ENCODE assay signal across 24 cellular contexts in the genomic region with DNA sequence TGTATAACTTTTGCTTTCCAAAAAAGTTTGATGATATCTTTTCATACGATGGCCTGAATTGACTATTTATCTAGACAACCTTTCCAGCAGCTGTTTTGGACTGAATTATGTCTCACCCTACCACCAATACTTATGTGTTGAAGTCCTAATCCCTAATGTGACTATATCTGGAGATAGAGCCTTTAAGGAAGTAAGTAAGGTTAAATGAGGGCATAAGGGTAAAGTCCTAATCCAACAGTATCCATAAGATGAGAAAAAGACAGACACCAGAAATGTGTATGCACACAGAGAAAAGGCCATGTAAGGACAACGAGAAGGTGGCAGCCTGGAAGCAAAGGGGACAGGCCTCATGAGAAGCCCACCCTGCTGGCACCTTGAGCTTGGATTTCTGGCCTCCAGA.
DNase-seq lines count a peak whose midpoint lies in the region; ATAC-seq, FAIRE-seq and TF ChIP-seq lines count a peak whose summit lies in the region.
"Had no signal": no experiment of that assay in that cellular context is flagged by ENCODE, and none has a peak within 500 bp of the region (broad histone marks: within the 10 kb centered on the region; RNA-seq: fewer than 3 reads in every experiment).

No MANE protein-coding gene starts in this region.

- 86% methylated on average over 1 of the region's 2 CpGs; no CpG with 5 or more reads in 1 of the 2 experiments for WGBS in IMR-90 (ENCODE audit: extremely low coverage in 2 of 2, insufficient read length in 1 of 2), 2 experiments
- 19 to 51% (median 31%) methylated on average over 2 of the region's 2 CpGs for WGBS in small intestine, 3 donors
- 4% methylated on average over 2 of the region's 2 CpGs for WGBS in SK-N-SH (ENCODE audit: low lambda C conversion rate)

- H2AK9ac ChIP-seq in IMR-90 (replicated peaks; ENCODE audit: low read depth, low read length, poor library complexity): no peak overlapping the region

- in situ Hi-C loops in IMR-90 (cut with MboI; ENCODE audit: low sequenced_read_pairs): no loop called here

- BruUV-seq in IMR-90 (replicated peaks; lab: Mats Ljungman, UMichigan): no TSS peak

- TF ChIP-seq EP300 in SK-N-SH (IDR thresholded peaks at IDR 0.05; ENCODE audit: borderline replicate concordance in 1 of 2, low read depth in 1 of 2, low read length in 1 of 2): no peak

- no peak for TF ChIP-seq RAD21 in IMR-90 (IDR thresholded peaks at IDR 0.05; ENCODE audit: low read length)
- TF ChIP-seq RAD21 in SK-N-SH (IDR thresholded peaks at IDR 0.05; ENCODE audit: low read length): no peak

- H3K9me2 ChIP-seq in SK-N-SH: no peaks in the 10 kb centered on the region

- no peak overlapping the region for H2BK5ac ChIP-seq in IMR-90 (ENCODE audit: low read depth, low read length, poor library complexity, severe bottlenecking)

- H3F3A ChIP-seq in SK-N-SH (replicated peaks; ENCODE audit: insufficient read depth): no peaks in the 10 kb centered on the region

- H4K91ac ChIP-seq in IMR-90 (ENCODE audit: insufficient read depth, low read depth, low read length): no peak overlapping the region

- no peak for TF ChIP-seq CTCF in IMR-90 (conservative IDR thresholded peaks at IDR 0.05; ENCODE audit: low read depth, low read length)
- no peak for TF ChIP-seq CTCF in mucosa of descending colon (IDR thresholded peaks at IDR 0.05)
- TF ChIP-seq CTCF in SK-N-SH (IDR thresholded peaks at IDR 0.05): no peak

- no peaks in the 10 kb centered on the region for H3K9me1 ChIP-seq in IMR-90 (ENCODE audit: insufficient read depth, low read length)

- no peak overlapping the region; the same call in 1 of the 2 replicates for H3K4ac ChIP-seq in IMR-90 (ENCODE audit: low read depth, low read length)

- no peaks in the 10 kb centered on the region for H3K79me2 ChIP-seq in SK-N-SH (ENCODE audit: insufficient read depth)

- H3K18ac ChIP-seq in IMR-90 (ENCODE audit: low read depth, low read length): no peak overlapping the region

- no peak overlapping the region for H3K4me2 ChIP-seq in IMR-90 (ENCODE audit: low read depth, low read length)
- no peak overlapping the region for H3K4me2 ChIP-seq in SK-N-SH
- H3K4me2 ChIP-seq: A549, BLaER1 had no signal

- H3K27ac ChIP-seq in IMR-90 (ENCODE audit: insufficient read depth, low read length): no peak overlapping the region
- no peak overlapping the region for H3K27ac ChIP-seq in small intestine (ENCODE audit: low read depth in 1 of 2, low read length in 1 of 2)
- H3K27ac ChIP-seq in SK-N-SH (ENCODE audit: low read depth in 2 of 2, low read length in 1 of 2): no peak overlapping the region
- H3K27ac ChIP-seq: 22Rv1, A549, BLaER1 had no signal

- H2BK20ac ChIP-seq in IMR-90 (ENCODE audit: low read depth, low read length): peak overlapping the region; percentile 49; the same call in 1 of the 2 replicates

- no peak overlapping the region for H2AK5ac ChIP-seq in IMR-90 (ENCODE audit: low read depth, low read length)

- CTCF ChIA-PET in IMR-90 (lab: Yijun Ruan, JAX) (no interaction called here), SK-N-SH (lab: Yijun Ruan, JAX) (interaction anchor here (1.3 kb wide), 1 partner anchor 9 kb away, joined by 3 read pairs; no protein-coding TSS in a partner anchor)

- dilution Hi-C loops in IMR-90 (cut with HindIII; ENCODE audit: low sequenced_read_pairs, unreplicated experiment): no loop called here

- H3K27me3 ChIP-seq in IMR-90 (ENCODE audit: control insufficient read depth, insufficient read depth, low read length): no peaks in the 10 kb centered on the region
- no peaks in the 10 kb centered on the region for H3K27me3 ChIP-seq in small intestine (ENCODE audit: control insufficient read depth in 2 of 2, insufficient read depth in 2 of 2, low read length in 2 of 2)
- H3K27me3 ChIP-seq in SK-N-SH (ENCODE audit: insufficient read depth): no peaks in the 10 kb centered on the region
- H3K27me3 ChIP-seq: BE2C, BLaER1 had no signal

- H3K9ac ChIP-seq in IMR-90 (ENCODE audit: low read depth, low read length): no peak overlapping the region
- H3K9ac ChIP-seq in SK-N-SH: no peak overlapping the region
- H3K9ac ChIP-seq: BLaER1 had no signal

- no peak overlapping the region for H2BK15ac ChIP-seq in IMR-90 (ENCODE audit: low read depth, low read length)

- H3K4me1 ChIP-seq in IMR-90 (ENCODE audit: control insufficient read depth, insufficient read depth, low read length) (peaks cover 4% of the 10 kb centered on the region; the same call in 1 of the 2 replicates), mucosa of descending colon (ENCODE audit: low read depth) (peaks cover 6% of the 10 kb centered on the region), small intestine (ENCODE audit: control insufficient read depth in 2 of 2, insufficient read depth in 1 of 2, low read depth in 1 of 2, low read length in 1 of 2) (no peaks in the 10 kb centered on the region), SK-N-SH (ENCODE audit: control insufficient read depth in 1 of 2, insufficient read depth in 2 of 2, low read depth in 1 of 2, low read length in 1 of 2) (no peaks in the 10 kb centered on the region)
- H3K4me1 ChIP-seq: A549, BE2C had no signal

- no peak overlapping the region for H3K4me3 ChIP-seq in IMR-90 (ENCODE audit: insufficient read depth, low read depth, low read length)
- no peak overlapping the region for H3K4me3 ChIP-seq in mucosa of descending colon
- H3K4me3 ChIP-seq in small intestine (ENCODE audit: low read depth in 1 of 2, low read length in 2 of 2): no peak overlapping the region
- no peak overlapping the region for H3K4me3 ChIP-seq in SK-N-SH (ENCODE audit: low read depth in 2 of 2, low read length in 1 of 2)
- H3K4me3 ChIP-seq: A549, BLaER1, GM12878 had no signal

- no peaks in the 10 kb centered on the region for H3K9me3 ChIP-seq in IMR-90 (ENCODE audit: control insufficient read depth, insufficient read depth, low read length)
- H3K9me3 ChIP-seq in mucosa of descending colon: no peaks in the 10 kb centered on the region
- H3K9me3 ChIP-seq in small intestine (ENCODE audit: control insufficient read depth, low read depth): no peaks in the 10 kb centered on the region
- H3K9me3 ChIP-seq in SK-N-SH: no peaks in the 10 kb centered on the region
- H3K9me3 ChIP-seq: A549, BE2C, BLaER1 had no signal

- H4K20me1 ChIP-seq in IMR-90 (ENCODE audit: insufficient read depth, low read length) (no peaks in the 10 kb centered on the region), SK-N-SH (ENCODE audit: insufficient read depth) (no peaks in the 10 kb centered on the region)
- H4K20me1 ChIP-seq: BLaER1 had no signal

- H3K14ac ChIP-seq in IMR-90 (replicated peaks; ENCODE audit: low read depth, low read length): no peak overlapping the region

- H3K23ac ChIP-seq in IMR-90 (ENCODE audit: low read depth, low read length): no peak overlapping the region

- H3K36me3 ChIP-seq in IMR-90 (ENCODE audit: control insufficient read depth, insufficient read depth, low read length): no peaks in the 10 kb centered on the region
- H3K36me3 ChIP-seq in mucosa of descending colon (ENCODE audit: low read depth): no peaks in the 10 kb centered on the region
- H3K36me3 ChIP-seq in small intestine (ENCODE audit: control insufficient read depth in 2 of 2, insufficient read depth in 2 of 2, low read length in 2 of 2): no peaks in the 10 kb centered on the region
- no peaks in the 10 kb centered on the region for H3K36me3 ChIP-seq in SK-N-SH (replicated peaks in 1 of 2; ENCODE audit: control insufficient read depth in 1 of 2, insufficient read depth in 2 of 2, low read length in 1 of 2)
- H3K36me3 ChIP-seq: BE2C, BLaER1 had no signal

- ATAC-seq in IMR-90 (ENCODE audit: low read depth) (no peak), mucosa of descending colon (peak; percentile 62), HG03097 (IDR thresholded peaks at IDR 0.05; ENCODE audit: low FRiP score, unreplicated experiment) (no peak)
- ATAC-seq: A549, GM12878 had no signal

- no peak for TF ChIP-seq POLR2A in IMR-90 (IDR thresholded peaks at IDR 0.05; ENCODE audit: low read depth, low read length)

- H2BK120ac ChIP-seq in IMR-90 (ENCODE audit: low read depth, low read length): no peak overlapping the region

- intact Hi-C loops in IMR-90 (cut with micrococcal nuclease) (no loop called here), mucosa of descending colon (cut with DNase I, micrococcal nuclease) (no loop called here)

- H3K79me1 ChIP-seq in IMR-90 (ENCODE audit: low read depth in 1 of 2, low read length in 2 of 2): no peaks in the 10 kb centered on the region

- no peak for FAIRE-seq in small intestine (lab: Jason Lieb, UNC)
- FAIRE-seq: A549, GM12878, GM12892, GM18507 had no signal

- POLR2A ChIA-PET in IMR-90 (lab: Charles Lee; ENCODE audit: unreplicated experiment): no interaction called here
- POLR2A ChIA-PET in SK-N-SH (lab: Yijun Ruan, JAX): no interaction called here

- no peak overlapping the region for H4K8ac ChIP-seq in IMR-90 (ENCODE audit: low read depth in 2 of 2, low read length in 2 of 2)

- no peak overlapping the region for H3K56ac ChIP-seq in IMR-90 (ENCODE audit: extremely low read depth, insufficient read depth, low read length)

- H2AFZ ChIP-seq in IMR-90 (replicated peaks; ENCODE audit: low read length, poor library complexity) (no peak overlapping the region), SK-N-SH (ENCODE audit: low read depth) (no peak overlapping the region)

- H4K5ac ChIP-seq in IMR-90 (ENCODE audit: low read depth, low read length): no peak overlapping the region

- DNase-seq in IMR-90 (no peak), mucosa of descending colon (no peak), small intestine (peak; percentile 69), SK-N-SH (no peak)
- DNase-seq: BE2C; C1 segment of cervical spinal cord; CD4-positive, alpha-beta memory T cell; CD4-positive, CD25-positive, alpha-beta regulatory T cell; CD8-positive, alpha-beta memory T cell; COR-L47; DMS 273 treated with DMSO at 0.1 percent for 48 hours; DMS153; DMS53; DMS79; DND-41; EL; GDM1 had no signal

TF ChIP-seq in IMR-90, 13 proteins besides CTCF, POLR2A, EP300 and RAD21 (continues in another document):
- TF ChIP-seq MXI1 (IDR thresholded peaks at IDR 0.05; ENCODE audit: borderline replicate concordance, low read depth, low read length): no peak
- no peak for TF ChIP-seq CEBPB (IDR thresholded peaks at IDR 0.05; ENCODE audit: low read depth, low read length)
- no peak for TF ChIP-seq MAZ (IDR thresholded peaks at IDR 0.05; ENCODE audit: borderline replicate concordance, low read depth, low read length)
- no peak for TF ChIP-seq NFE2L2 (IDR thresholded peaks at IDR 0.05; ENCODE audit: low read depth, low read length)
- TF ChIP-seq RFX5 (IDR thresholded peaks at IDR 0.05; ENCODE audit: low read depth, low read length): no peak
- TF ChIP-seq MAFK (IDR thresholded peaks at IDR 0.05; ENCODE audit: low read depth, low read length): no peak

TF ChIP-seq in SK-N-SH, 30 proteins besides CTCF, POLR2A, EP300 and RAD21:
- TF ChIP-seq TEAD4 (IDR thresholded peaks at IDR 0.05; ENCODE audit: borderline replicate concordance, insufficient read depth): no peak
- TF ChIP-seq JUND (IDR thresholded peaks at IDR 0.05): no peak
- no peak for TF ChIP-seq GABPA (IDR thresholded peaks at IDR 0.05; ENCODE audit: low read depth)
